Comparison of ENCODE assay signal across 12 cellular contexts in the genomic region with DNA sequence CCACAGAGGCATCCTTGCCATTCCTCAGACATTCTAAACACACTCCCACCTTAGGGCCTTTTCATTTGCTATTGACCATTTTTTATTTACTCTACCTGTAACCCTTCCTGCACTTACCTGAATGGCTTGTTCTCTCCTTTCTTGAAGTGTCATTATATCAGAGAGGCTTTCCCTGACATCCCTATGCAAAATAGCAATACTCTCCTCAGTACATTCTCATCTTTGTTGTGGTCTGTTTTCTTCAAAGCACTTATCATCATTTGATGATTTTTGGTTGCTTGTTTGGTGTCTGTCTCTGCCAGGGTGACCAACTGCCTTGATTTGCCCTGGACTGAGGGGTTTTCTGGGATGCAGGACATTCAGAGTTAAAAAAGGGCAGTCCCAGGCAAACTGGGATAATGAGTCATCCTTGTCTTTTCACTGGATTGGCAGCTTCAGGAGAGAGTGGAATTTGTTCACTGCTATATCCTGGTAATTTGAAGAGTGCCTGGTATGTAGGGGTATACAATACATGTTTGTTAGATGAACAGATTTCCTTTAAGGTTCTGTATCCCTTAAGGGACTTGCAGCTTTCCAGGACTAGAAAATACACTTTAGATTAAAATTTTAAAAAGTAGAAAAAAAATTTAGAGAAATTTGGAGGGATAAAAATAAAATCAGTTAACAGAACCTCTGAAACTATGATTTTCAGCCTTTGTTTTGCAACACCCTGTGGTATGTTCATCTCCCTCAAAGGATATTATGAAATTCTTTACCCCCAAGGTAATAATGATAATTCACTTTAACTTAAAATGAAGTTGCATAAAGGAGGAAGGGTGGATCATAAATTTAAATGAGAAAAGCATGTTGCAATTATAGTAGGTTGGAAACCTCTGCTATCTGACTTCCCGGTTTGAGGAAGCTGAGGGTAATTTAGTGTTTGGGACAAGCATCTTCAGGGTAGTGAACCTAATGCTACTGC.
DNase-seq lines count a peak whose midpoint lies in the region; ATAC-seq, FAIRE-seq and TF ChIP-seq lines count a peak whose summit lies in the region.
"Had no signal": no experiment of that assay in that cellular context is flagged by ENCODE, and none has a peak within 500 bp of the region (broad histone marks: within the 10 kb centered on the region; RNA-seq: fewer than 3 reads in every experiment).

No MANE protein-coding gene starts in this region.

- H3K4me1 ChIP-seq in small intestine (ENCODE audit: control insufficient read depth in 2 of 2, insufficient read depth in 1 of 2, low read depth in 1 of 2, low read length in 1 of 2), result no peaks in the 10 kb centered on the region

- H3K27me3 ChIP-seq in small intestine (ENCODE audit: control insufficient read depth in 2 of 2, insufficient read depth in 2 of 2, low read length in 2 of 2), result no peaks in the 10 kb centered on the region
- H3K27me3 ChIP-seq: gastrocnemius medialis had no signal

- ATAC-seq in HG02623 (IDR thresholded peaks at IDR 0.05; ENCODE audit: unreplicated experiment), result no peak

- H3K36me3 ChIP-seq in small intestine (ENCODE audit: control insufficient read depth in 2 of 2, insufficient read depth in 2 of 2, low read length in 2 of 2), result peaks cover 0 to 2% of the 10 kb centered on the region in 2 donors
- H3K36me3 ChIP-seq: gastrocnemius medialis had no signal

- peaks cover 19% of the 10 kb centered on the region for H3K9me3 Mint-ChIP-seq in activated CD4-positive, alpha-beta T cell treated with anti-CD3 and anti-CD28 coated beads, Interleukin-2, amount 10 ng/mL, durations not matched to agents 7 days and 5 days

- H3K4me3 ChIP-seq in fibroblast of pulmonary artery (replicated peaks; ENCODE audit: low read depth, low read length) (no peak overlapping the region), small intestine (ENCODE audit: low read depth in 1 of 2, low read length in 2 of 2) (no peak overlapping the region)
- H3K4me3 ChIP-seq: gastrocnemius medialis had no signal

- TF ChIP-seq CTCF in RWPE1 (conservative IDR thresholded peaks at IDR 0.05; ENCODE audit: low read depth) (no peak), fibroblast of pulmonary artery (IDR thresholded peaks at IDR 0.05; ENCODE audit: low read length, missing control alignments) (no peak)

- no peak for DNase-seq in activated CD4-positive, alpha-beta T cell treated with anti-CD3 and anti-CD28 coated beads, Interleukin-2, amount 10 ng/mL, durations not matched to agents 7 days and 5 days
- DNase-seq in activated CD4-positive, alpha-beta T cell treated with anti-CD3 and anti-CD28 coated beads, Interleukin-2, amount 50 U/mL, for 4 hours, result no peak
- peak; percentile 81 for DNase-seq in RWPE1 (ENCODE audit: low spot score)
- DNase-seq in fibroblast of pulmonary artery (ENCODE audit: low read depth), result peak; percentile 73
- DNase-seq in small intestine, result peak; percentile 27
- no peak for DNase-seq in activated CD4-positive, alpha-beta T cell treated with anti-CD3 and anti-CD28 coated beads for 4 hours
- DNase-seq in GDM1 (lab: John Stamatoyannopoulos, UW), result no peak
- DNase-seq: activated gamma-delta T cell, gastrocnemius medialis, Karpas-422 had no signal

- POLR2A ChIA-PET in activated CD4-positive, alpha-beta T cell treated with anti-CD3 and anti-CD28 coated beads, Interleukin-2, amount 10 ng/mL, durations not matched to agents 7 days and 5 days (lab: Charles Lee), result no interaction called here
- POLR2A ChIA-PET in RWPE1 (lab: Yijun Ruan, JAX; ENCODE audit: low non-redundant PET), result no interaction called here

- FAIRE-seq in small intestine (lab: Jason Lieb, UNC), result no peak

- peaks cover 45% of the 10 kb centered on the region for H3K36me3 Mint-ChIP-seq in activated CD4-positive, alpha-beta T cell treated with anti-CD3 and anti-CD28 coated beads, Interleukin-2, amount 10 ng/mL, durations not matched to agents 7 days and 5 days (ENCODE audit: low read depth)

- H3K27ac ChIP-seq in RWPE1, result no peak overlapping the region
- no peak overlapping the region for H3K27ac ChIP-seq in small intestine (ENCODE audit: low read depth in 1 of 2, low read length in 1 of 2)
- H3K27ac ChIP-seq: gastrocnemius medialis, parathyroid adenoma had no signal

- H3K27ac Mint-ChIP-seq in activated CD4-positive, alpha-beta T cell treated with anti-CD3 and anti-CD28 coated beads, Interleukin-2, amount 10 ng/mL, durations not matched to agents 7 days and 5 days, result peak overlapping the region; percentile 6

- WGBS in small intestine, 3 donors, result 21 to 56% (median 48%) methylated on average over 1 of the region's 1 CpG

- no peaks in the 10 kb centered on the region for H3K9me3 ChIP-seq in small intestine (ENCODE audit: control insufficient read depth, low read depth)
- H3K9me3 ChIP-seq: gastrocnemius medialis had no signal

- CTCF ChIA-PET in activated CD4-positive, alpha-beta T cell treated with anti-CD3 and anti-CD28 coated beads, Interleukin-2, amount 10 ng/mL, durations not matched to agents 7 days and 5 days (lab: Charles Lee), result no interaction called here
- CTCF ChIA-PET in RWPE1 (lab: Yijun Ruan, JAX), result no interaction called here

- no peak overlapping the region for H3K4me3 Mint-ChIP-seq in activated CD4-positive, alpha-beta T cell treated with anti-CD3 and anti-CD28 coated beads, Interleukin-2, amount 10 ng/mL, durations not matched to agents 7 days and 5 days

- H3K27me3 Mint-ChIP-seq in activated CD4-positive, alpha-beta T cell treated with anti-CD3 and anti-CD28 coated beads, Interleukin-2, amount 10 ng/mL, durations not matched to agents 7 days and 5 days, result no peaks in the 10 kb centered on the region

- H3K4me1 Mint-ChIP-seq in activated CD4-positive, alpha-beta T cell treated with anti-CD3 and anti-CD28 coated beads, Interleukin-2, amount 10 ng/mL, durations not matched to agents 7 days and 5 days, result peaks cover 19% of the 10 kb centered on the region

Comparison
In these comparisons a context has a peak if more than half of its experiments do, and no peak if none do; other contexts are left out.
1. DNase-seq: peak in RWPE1 (single experiment), fibroblast of pulmonary artery (single experiment) and small intestine (single experiment); none in activated CD4-positive, alpha-beta T cell treated with anti-CD3 and anti-CD28 coated beads, Interleukin-2, amount 10 ng/mL, durations not matched to agents 7 days and 5 days (single experiment), activated CD4-positive, alpha-beta T cell treated with anti-CD3 and anti-CD28 coated beads, Interleukin-2, amount 50 U/mL, for 4 hours (0 of 2), activated CD4-positive, alpha-beta T cell treated with anti-CD3 and anti-CD28 coated beads for 4 hours (0 of 2) and GDM1 (single experiment).